In genomic region chrX:103918050-103918449, GRCh38 we compare ENCODE assay signal across 8 cellular contexts. TPM values are rescaled to one million over a fixed set of nuclear protein-coding genes. Genes with fewer than 3 reads are reported as not detected.
DNase-seq lines count a peak whose midpoint lies in the region; ATAC-seq and TF ChIP-seq lines count a peak whose summit lies in the region.

No MANE protein-coding gene starts in this region.

- peak; percentile 26 for ATAC-seq in GM19025 (IDR thresholded peaks at IDR 0.05; ENCODE audit: low read depth, unreplicated experiment)

- peaks cover 1% of the 10 kb centered on the region for H3K27me3 Mint-ChIP-seq in IgD-negative memory B cell
- no peaks in the 10 kb centered on the region for H3K27me3 Mint-ChIP-seq in activated naive CD4-positive, alpha-beta T cell treated with anti-CD3 and anti-CD28 coated beads, Interleukin-2, amount 10 ng/mL, durations not matched to agents 7 days and 5 days

- peak overlapping the region; percentile 57 to 91 (median 87) for H3K27ac Mint-ChIP-seq in IgD-negative memory B cell
- H3K27ac Mint-ChIP-seq in activated naive CD4-positive, alpha-beta T cell treated with anti-CD3 and anti-CD28 coated beads, Interleukin-2, amount 10 ng/mL, durations not matched to agents 7 days and 5 days, result peak overlapping the region; percentile 97

- H2AFZ ChIP-seq in OCI-LY7 (ENCODE audit: low read length), result peak overlapping the region; percentile 27; the same call in 1 of the 2 replicates

- H3K4me2 ChIP-seq in OCI-LY7 (ENCODE audit: low read length), result peak overlapping the region; percentile 98

- H4K20me1 ChIP-seq in OCI-LY7 (ENCODE audit: insufficient read depth, low read length), result no peaks in the 10 kb centered on the region

- H3K9me2 ChIP-seq in OCI-LY7 (ENCODE audit: insufficient read depth, low read length), result no peaks in the 10 kb centered on the region

- peaks cover 12% of the 10 kb centered on the region for H3K4me1 ChIP-seq in OCI-LY7 (ENCODE audit: insufficient read depth, low read length, poor library complexity, severe bottlenecking)

- H3K36me3 Mint-ChIP-seq in IgD-negative memory B cell, result no peaks in the 10 kb centered on the region
- H3K36me3 Mint-ChIP-seq in activated naive CD4-positive, alpha-beta T cell treated with anti-CD3 and anti-CD28 coated beads, Interleukin-2, amount 10 ng/mL, durations not matched to agents 7 days and 5 days, result peaks cover 12% of the 10 kb centered on the region

- POLR2A ChIA-PET in OCI-LY7 (lab: Charles Lee), result interaction anchor here (0.6 to 1.8 kb wide), 3 partner anchors 19 to 194 kb away, joined by 3 to 5 read pairs (median 4); partner anchors contain the start of gene ZCCHC18

- H3K4me3 ChIP-seq in OCI-LY7 (ENCODE audit: low read depth, low read length, poor library complexity, severe bottlenecking), result peak overlapping the region; percentile 78

- no peaks in the 10 kb centered on the region for H3K9me3 Mint-ChIP-seq in IgD-negative memory B cell
- H3K9me3 Mint-ChIP-seq in activated naive CD4-positive, alpha-beta T cell treated with anti-CD3 and anti-CD28 coated beads, Interleukin-2, amount 10 ng/mL, durations not matched to agents 7 days and 5 days, result no peaks in the 10 kb centered on the region

- H3K4me3 Mint-ChIP-seq in IgD-negative memory B cell, result peak overlapping the region; percentile 87 to 97 (median 91)
- peak overlapping the region; percentile 90 for H3K4me3 Mint-ChIP-seq in activated naive CD4-positive, alpha-beta T cell treated with anti-CD3 and anti-CD28 coated beads, Interleukin-2, amount 10 ng/mL, durations not matched to agents 7 days and 5 days

- DNase-seq in Ammon's horn (ENCODE audit: low spot score) (peak; percentile 62), OCI-LY7 (ENCODE audit: low spot score) (peak; percentile 72), glomerular visceral epithelial cell (ENCODE audit: extremely low spot score) (peak; percentile 79), occipital lobe (lab: John Stamatoyannopoulos, UW) (peak; percentile 32), ureter (ENCODE audit: low spot score) (peak; percentile 57)
- peak; percentile 63 for DNase-seq in activated naive CD4-positive, alpha-beta T cell treated with anti-CD3 and anti-CD28 coated beads, Interleukin-2, amount 10 ng/mL, durations not matched to agents 7 days and 5 days

- peaks cover 26% of the 10 kb centered on the region for H3K79me2 ChIP-seq in OCI-LY7 (ENCODE audit: insufficient read depth, low read depth, low read length)

- peak; percentile 75 for TF ChIP-seq CTCF in OCI-LY7 (conservative IDR thresholded peaks at IDR 0.05; ENCODE audit: low read length)

- no peaks in the 10 kb centered on the region for H3K9me3 ChIP-seq in OCI-LY7 (ENCODE audit: low read length)

- TSS peak; percentile 55 for BruUV-seq in OCI-LY7 (replicated peaks; lab: Mats Ljungman, UMichigan)

- intact Hi-C loops in OCI-LY7 (cut with micrococcal nuclease; ENCODE audit: unreplicated experiment), result loop anchor here (1.0 to 2.0 kb wide), 3 partner anchors 23 to 239 kb away; partner anchors contain the start of genes MORF4L2 and SLC25A53

- peak overlapping the region; percentile 84 for H3K27ac ChIP-seq in OCI-LY7 (ENCODE audit: low read depth, low read length, poor library complexity, severe bottlenecking)

- CTCF ChIA-PET in OCI-LY7 (lab: Charles Lee; ENCODE audit: unreplicated experiment), result no interaction called here
- CTCF ChIA-PET in activated naive CD4-positive, alpha-beta T cell treated with anti-CD3 and anti-CD28 coated beads, Interleukin-2, amount 10 ng/mL, durations not matched to agents 7 days and 5 days (lab: Charles Lee), result interaction anchor here (1.4 kb wide), 1 partner anchor 10 kb away, joined by 5 read pairs; no protein-coding TSS in a partner anchor

- H3K36me3 ChIP-seq in OCI-LY7 (ENCODE audit: insufficient read depth, low read length), result peaks cover 9% of the 10 kb centered on the region

- peaks cover 6 to 11% (median 10%) of the 10 kb centered on the region in 3 donors for H3K4me1 Mint-ChIP-seq in IgD-negative memory B cell
- peaks cover 39% of the 10 kb centered on the region for H3K4me1 Mint-ChIP-seq in activated naive CD4-positive, alpha-beta T cell treated with anti-CD3 and anti-CD28 coated beads, Interleukin-2, amount 10 ng/mL, durations not matched to agents 7 days and 5 days

RNA-seq across cellular contexts. Expression of gene TMSB15B, which starts 44.4 kb away (rescaled TPM):
- polyA plus RNA-seq in IgD-negative memory B cell, result 13.8 TPM
- total RNA-seq in OCI-LY7 (2014; rRNA removed; shearing (Covaris generic)), result 11.2 and 13.7 TPM in 2 replicates
- total RNA-seq in OCI-LY7 (2022) (23.6 and 24.3 TPM in 2 replicates), occipital lobe (26.0 TPM), ureter (6.1 TPM)

Comparison
In these comparisons a context has a peak if more than half of its experiments do, and no peak if none do; other contexts are left out.
1. Peak in every context shown above with its lines: DNase-seq, ATAC-seq, H3K4me3 ChIP-seq and H3K27ac ChIP-seq.